Comparison of ENCODE assay signal across 14 cellular contexts in genomic region chr16:4496305-4496704, GRCh38. TPM values are rescaled to one million over a fixed set of nuclear protein-coding genes. Genes with fewer than 3 reads are reported as not detected.
A peak's percentile ranks its signal among the peaks of the same experiment; 100 is the strongest.
DNase-seq lines count a peak whose midpoint lies in the region; ATAC-seq and TF ChIP-seq lines count a peak whose summit lies in the region.
"Had no signal": no experiment of that assay in that cellular context is flagged by ENCODE, and none has a peak within 500 bp of the region (broad histone marks: within the 10 kb centered on the region; RNA-seq: fewer than 3 reads in every experiment).

No MANE protein-coding gene starts in this region.

- TF ChIP-seq CTCF in Panc1 (IDR thresholded peaks at IDR 0.05), result no peak

- in situ Hi-C loops in Panc1 (cut with HindIII; ENCODE audit: low pct_unique_long_range_greater_than_20kb, low sequenced_read_pairs), result no loop called here

- no peaks in the 10 kb centered on the region for H3K27me3 Mint-ChIP-seq in activated CD4-positive, alpha-beta memory T cell treated with anti-CD3 and anti-CD28 coated beads for 36 hours
- no peaks in the 10 kb centered on the region for H3K27me3 Mint-ChIP-seq in activated CD4-positive, alpha-beta memory T cell treated with anti-CD3 and anti-CD28 coated beads, Interleukin-2, amount 10 ng/mL, durations not matched to agents 7 days and 5 days

- DNase-seq in activated CD4-positive, alpha-beta memory T cell treated with anti-CD3 and anti-CD28 coated beads for 36 hours, result peak; percentile 22
- DNase-seq in activated CD4-positive, alpha-beta memory T cell treated with anti-CD3 and anti-CD28 coated beads, Interleukin-2, amount 10 ng/mL, durations not matched to agents 7 days and 5 days, result no peak
- DNase-seq in Panc1 (ENCODE audit: low read depth, low spot score) (no peak), retina (no peak)
- no peak for DNase-seq in stimulated activated effector memory CD8-positive, alpha-beta T cell treated with anti-CD3 and anti-CD28 coated beads, Interleukin-12 subunit alpha, Interleukin-12 subunit beta, amount 100 ng/mL, for 72 hours (ENCODE audit: low spot score in 2 of 2)
- DNase-seq in stimulated activated CD4-positive, alpha-beta T cell treated with anti-CD3 and anti-CD28 coated beads, Interleukin-4, amount 100 ng/mL, for 4 hours, result no peak
- DNase-seq: activated CD8-positive, alpha-beta memory T cell treated with anti-CD3 and anti-CD28 coated beads, Interleukin-2, amount 50 U/mL, for 4 hours; islet precursor cell; NCI-H2081 treated with DMSO at 0.1 percent for 48 hours; stimulated activated naive CD4-positive, alpha-beta T cell treated with Interleukin-2 at 50 U/mL for 16 hours had no signal

- peaks cover 12% of the 10 kb centered on the region for H3K36me3 Mint-ChIP-seq in activated CD4-positive, alpha-beta memory T cell treated with anti-CD3 and anti-CD28 coated beads for 36 hours
- peaks cover 35% of the 10 kb centered on the region for H3K36me3 Mint-ChIP-seq in activated CD4-positive, alpha-beta memory T cell treated with anti-CD3 and anti-CD28 coated beads, Interleukin-2, amount 10 ng/mL, durations not matched to agents 7 days and 5 days (ENCODE audit: low read depth)
- H3K36me3 Mint-ChIP-seq in stimulated activated effector memory CD8-positive, alpha-beta T cell treated with anti-CD3 and anti-CD28 coated beads, Interleukin-12 subunit alpha, Interleukin-12 subunit beta, amount 100 ng/mL, for 72 hours, result peaks cover 52% of the 10 kb centered on the region

- H3K4me3 Mint-ChIP-seq in activated CD4-positive, alpha-beta memory T cell treated with anti-CD3 and anti-CD28 coated beads for 36 hours, result no peak overlapping the region
- H3K4me3 Mint-ChIP-seq in activated CD4-positive, alpha-beta memory T cell treated with anti-CD3 and anti-CD28 coated beads, Interleukin-2, amount 10 ng/mL, durations not matched to agents 7 days and 5 days, result no peak overlapping the region
- H3K4me3 Mint-ChIP-seq in stimulated activated effector memory CD8-positive, alpha-beta T cell treated with anti-CD3 and anti-CD28 coated beads, Interleukin-12 subunit alpha, Interleukin-12 subunit beta, amount 100 ng/mL, for 72 hours, result no peak overlapping the region

- H3K27ac ChIP-seq in Panc1 (ENCODE audit: low read length), result no peak overlapping the region
- H3K27ac ChIP-seq: cardiac muscle cell, esophagus muscularis mucosa had no signal

- no TSS peak for BruUV-seq in Panc1 (replicated peaks; lab: Mats Ljungman, UMichigan)

- no peaks in the 10 kb centered on the region for H3K36me3 ChIP-seq in Panc1 (ENCODE audit: control insufficient read depth, insufficient read depth, low read length)
- H3K36me3 ChIP-seq: cardiac muscle cell had no signal

- ATAC-seq in Panc1, result peak; percentile 14; the same call in 1 of the 2 replicates
- ATAC-seq in esophagus mucosa, result peak; percentile 76
- peak; percentile 78 for ATAC-seq in stimulated activated effector memory CD8-positive, alpha-beta T cell treated with anti-CD3 and anti-CD28 coated beads, Interleukin-12 subunit alpha, Interleukin-12 subunit beta, amount 100 ng/mL, for 72 hours
- ATAC-seq in HG03196 (IDR thresholded peaks at IDR 0.05; ENCODE audit: unreplicated experiment), result no peak

- H3K4me1 Mint-ChIP-seq in activated CD4-positive, alpha-beta memory T cell treated with anti-CD3 and anti-CD28 coated beads for 36 hours (ENCODE audit: low read depth), result peaks cover 76% of the 10 kb centered on the region
- peaks cover 53% of the 10 kb centered on the region for H3K4me1 Mint-ChIP-seq in activated CD4-positive, alpha-beta memory T cell treated with anti-CD3 and anti-CD28 coated beads, Interleukin-2, amount 10 ng/mL, durations not matched to agents 7 days and 5 days
- peaks cover 60% of the 10 kb centered on the region for H3K4me1 Mint-ChIP-seq in stimulated activated effector memory CD8-positive, alpha-beta T cell treated with anti-CD3 and anti-CD28 coated beads, Interleukin-12 subunit alpha, Interleukin-12 subunit beta, amount 100 ng/mL, for 72 hours

- peak overlapping the region; percentile 70 for H3K27ac Mint-ChIP-seq in activated CD4-positive, alpha-beta memory T cell treated with anti-CD3 and anti-CD28 coated beads for 36 hours
- no peak overlapping the region for H3K27ac Mint-ChIP-seq in activated CD4-positive, alpha-beta memory T cell treated with anti-CD3 and anti-CD28 coated beads, Interleukin-2, amount 10 ng/mL, durations not matched to agents 7 days and 5 days
- peak overlapping the region; percentile 88 for H3K27ac Mint-ChIP-seq in stimulated activated effector memory CD8-positive, alpha-beta T cell treated with anti-CD3 and anti-CD28 coated beads, Interleukin-12 subunit alpha, Interleukin-12 subunit beta, amount 100 ng/mL, for 72 hours

- no peaks in the 10 kb centered on the region for H3K27me3 ChIP-seq in Panc1 (ENCODE audit: control insufficient read depth, insufficient read depth, low read length)
- H3K27me3 ChIP-seq: cardiac muscle cell, esophagus muscularis mucosa had no signal

- peaks cover 26% of the 10 kb centered on the region for H3K4me1 ChIP-seq in Panc1 (ENCODE audit: control insufficient read depth, insufficient read depth, low read length)

- no peak overlapping the region for H3K4me3 ChIP-seq in Panc1 (ENCODE audit: low read depth in 2 of 2, low read length in 2 of 2)
- H3K4me3 ChIP-seq: cardiac muscle cell, esophagus muscularis mucosa had no signal

- no peaks in the 10 kb centered on the region for H3K9me3 Mint-ChIP-seq in activated CD4-positive, alpha-beta memory T cell treated with anti-CD3 and anti-CD28 coated beads for 36 hours
- H3K9me3 Mint-ChIP-seq in activated CD4-positive, alpha-beta memory T cell treated with anti-CD3 and anti-CD28 coated beads, Interleukin-2, amount 10 ng/mL, durations not matched to agents 7 days and 5 days, result no peaks in the 10 kb centered on the region
- no peaks in the 10 kb centered on the region for H3K9me3 Mint-ChIP-seq in stimulated activated effector memory CD8-positive, alpha-beta T cell treated with anti-CD3 and anti-CD28 coated beads, Interleukin-12 subunit alpha, Interleukin-12 subunit beta, amount 100 ng/mL, for 72 hours

- no peaks in the 10 kb centered on the region for H3K9me3 ChIP-seq in Panc1 (ENCODE audit: control insufficient read depth, insufficient read depth, low read depth, low read length)
- H3K9me3 ChIP-seq: esophagus muscularis mucosa had no signal

- CTCF ChIA-PET in activated CD4-positive, alpha-beta memory T cell treated with anti-CD3 and anti-CD28 coated beads for 36 hours (lab: Charles Lee), result interaction anchor here (2.4 kb wide), 1 partner anchor 10 kb away, joined by 9 read pairs; no protein-coding TSS in a partner anchor
- CTCF ChIA-PET in activated CD4-positive, alpha-beta memory T cell treated with anti-CD3 and anti-CD28 coated beads, Interleukin-2, amount 10 ng/mL, durations not matched to agents 7 days and 5 days (lab: Charles Lee), result interaction anchor here (1.9 kb wide), 1 partner anchor 9 kb away, joined by 6 read pairs; no protein-coding TSS in a partner anchor
- CTCF ChIA-PET in Panc1 (lab: Charles Lee), result interaction anchor here (0.7 kb wide), 1 partner anchor 11 kb away, joined by 5 read pairs; no protein-coding TSS in a partner anchor

- POLR2A ChIA-PET in activated CD4-positive, alpha-beta memory T cell treated with anti-CD3 and anti-CD28 coated beads for 36 hours (lab: Charles Lee), result interaction anchor here (1.3 kb wide), 1 partner anchor 19 kb away, joined by 3 read pairs; no protein-coding TSS in a partner anchor
- POLR2A ChIA-PET in activated CD4-positive, alpha-beta memory T cell treated with anti-CD3 and anti-CD28 coated beads, Interleukin-2, amount 10 ng/mL, durations not matched to agents 7 days and 5 days (lab: Charles Lee), result interaction anchor here (1.0 kb wide), 1 partner anchor 9 kb away, joined by 4 read pairs; no protein-coding TSS in a partner anchor
- POLR2A ChIA-PET in Panc1 (lab: Charles Lee), result interaction anchor here (0.6 kb wide), 1 partner anchor 54 kb away, joined by 4 read pairs; no protein-coding TSS in a partner anchor

- intact Hi-C loops in activated CD4-positive, alpha-beta memory T cell treated with anti-CD3 and anti-CD28 coated beads for 36 hours (cut with micrococcal nuclease), result no loop called here
- intact Hi-C loops in Panc1 (cut with micrococcal nuclease; ENCODE audit: unreplicated experiment), result no loop called here

RNA-seq across cellular contexts. Expression of gene HMOX2, which starts 20.1 kb away (rescaled TPM):
- total RNA-seq in activated CD4-positive, alpha-beta memory T cell treated with anti-CD3 and anti-CD28 coated beads for 36 hours, result 10 to 100 TPM; 69.1 to 76.0 TPM
- 10 to 100 TPM; 77.4 to 83.4 TPM for total RNA-seq in activated CD4-positive, alpha-beta memory T cell treated with anti-CD3 and anti-CD28 coated beads, Interleukin-2, amount 10 ng/mL, durations not matched to agents 7 days and 5 days
- 72.6 TPM for total RNA-seq in Panc1 (2021; ENCODE audit: unreplicated experiment)
- 114 TPM for polyA plus RNA-seq in Panc1 (2012; ENCODE audit: insufficient read length)
- total RNA-seq in esophagus mucosa, result 46.6 TPM

RNA-seq across cellular contexts. Expression of gene NMRAL1, which starts 21.9 kb away (rescaled TPM):
- 10 to 100 TPM; 50.5 to 55.0 TPM for total RNA-seq in activated CD4-positive, alpha-beta memory T cell treated with anti-CD3 and anti-CD28 coated beads for 36 hours
- total RNA-seq in activated CD4-positive, alpha-beta memory T cell treated with anti-CD3 and anti-CD28 coated beads, Interleukin-2, amount 10 ng/mL, durations not matched to agents 7 days and 5 days, result 10 to 100 TPM; 49.5 to 56.2 TPM
- total RNA-seq in Panc1 (2021; ENCODE audit: unreplicated experiment), result 109 TPM
- 169 TPM for polyA plus RNA-seq in Panc1 (2012; ENCODE audit: insufficient read length)
- 35.2 TPM for total RNA-seq in esophagus mucosa

RNA-seq across cellular contexts. Expression of gene CDIP1, which starts 42.3 kb away (rescaled TPM):
- total RNA-seq in activated CD4-positive, alpha-beta memory T cell treated with anti-CD3 and anti-CD28 coated beads for 36 hours, result 10 to 100 TPM; 25.7 to 27.5 TPM
- 10 to 100 TPM; 28.7 to 30.7 TPM for total RNA-seq in activated CD4-positive, alpha-beta memory T cell treated with anti-CD3 and anti-CD28 coated beads, Interleukin-2, amount 10 ng/mL, durations not matched to agents 7 days and 5 days
- total RNA-seq in Panc1 (2021; ENCODE audit: unreplicated experiment) (26.8 TPM), esophagus mucosa (18.9 TPM)
- polyA plus RNA-seq in Panc1 (2012; ENCODE audit: insufficient read length), result 32.9 TPM

RNA-seq across cellular contexts. Expression of gene C16orf96, which starts 59.8 kb away (rescaled TPM):
- total RNA-seq in activated CD4-positive, alpha-beta memory T cell treated with anti-CD3 and anti-CD28 coated beads for 36 hours, result under 1 TPM; 0.07 to 0.17 TPM
- total RNA-seq in activated CD4-positive, alpha-beta memory T cell treated with anti-CD3 and anti-CD28 coated beads, Interleukin-2, amount 10 ng/mL, durations not matched to agents 7 days and 5 days, result under 1 TPM in 1 of 2 experiments, not detected in 1; 0.05 TPM
- 0.15 TPM for total RNA-seq in Panc1 (2021; ENCODE audit: unreplicated experiment)
- 0.07 TPM for polyA plus RNA-seq in Panc1 (2012; ENCODE audit: insufficient read length)
- total RNA-seq in esophagus mucosa, result 0.04 TPM
- total RNA-seq: esophagus muscularis mucosa had no signal
